9 cellular contexts compared by ENCODE assay signal in the genomic region with DNA sequence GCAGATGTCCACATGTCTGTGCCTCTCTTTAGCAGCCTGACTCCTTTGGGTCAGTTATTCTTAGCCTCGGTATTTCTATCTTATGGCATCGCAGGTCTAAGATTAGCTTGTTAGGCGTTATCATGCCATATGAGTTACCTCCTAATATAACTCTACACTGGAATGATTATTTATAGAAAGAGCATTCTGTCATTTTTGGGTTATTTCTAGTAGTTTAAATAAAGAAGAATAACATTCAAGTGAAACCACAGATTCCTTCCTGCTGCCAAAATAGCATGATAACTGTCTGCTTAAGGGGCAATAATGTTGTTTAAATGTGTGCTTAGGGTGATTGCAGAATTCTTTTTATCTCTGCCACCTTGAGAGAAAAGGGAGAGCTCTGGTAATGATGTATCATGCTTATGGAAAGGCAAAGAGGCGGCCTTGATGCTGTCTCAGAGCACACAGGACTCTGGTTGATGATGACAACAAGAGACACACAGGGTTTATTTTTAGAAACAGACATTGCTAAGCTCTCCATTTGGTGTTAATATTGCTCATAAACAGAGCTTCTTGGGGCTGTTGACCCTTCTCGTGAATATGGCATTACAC. TPM values are rescaled to one million over a fixed set of nuclear protein-coding genes. Genes with fewer than 3 reads are reported as not detected.
DNase-seq lines count a peak whose midpoint lies in the region; FAIRE-seq and TF ChIP-seq lines count a peak whose summit lies in the region.
"Had no signal": no experiment of that assay in that cellular context is flagged by ENCODE, and none has a peak within 500 bp of the region (broad histone marks: within the 10 kb centered on the region; RNA-seq: fewer than 3 reads in every experiment).

No MANE protein-coding gene starts in this region.

- in situ Hi-C loops in GM23248 (cut with MboI): no loop called here

- H3F3A ChIP-seq in GM23248 (ENCODE audit: insufficient read depth) (peaks cover 21% of the 10 kb centered on the region), MM.1S (ENCODE audit: insufficient read depth, low read length) (peaks cover 35% of the 10 kb centered on the region)

- no peak for TF ChIP-seq POLR2A in GM12891 (IDR thresholded peaks at IDR 0.05; ENCODE audit: low read depth, low read length)

- H3K9me2 ChIP-seq in GM23248 (ENCODE audit: insufficient read depth) (no peaks in the 10 kb centered on the region), MM.1S (replicated peaks; ENCODE audit: insufficient read depth, low read length) (no peaks in the 10 kb centered on the region)

- H3K4me2 ChIP-seq in GM23248 (ENCODE audit: unreplicated experiment) (peak overlapping the region; percentile 44), MM.1S (ENCODE audit: low read depth, low read length) (peak overlapping the region; percentile 74)

- no peak for DNase-seq in GM12891 (ENCODE audit: insufficient read length, low spot score)
- peak; percentile 89 for DNase-seq in GM23248
- DNase-seq in MM.1S: peak; percentile 75
- peak; percentile 60 for DNase-seq in iris pigment epithelial cell (ENCODE audit: low read depth)
- no peak for DNase-seq in activated CD4-positive, alpha-beta T cell treated with anti-CD3 and anti-CD28 coated beads for 4 hours
- no peak for DNase-seq in T-helper 2 cell
- DNase-seq in colonic mucosa: no peak
- DNase-seq in germinal center (ENCODE audit: low spot score): no peak
- DNase-seq: thyroid gland had no signal

- H3K27me3 ChIP-seq in GM23248 (replicated peaks; ENCODE audit: insufficient read depth) (no peaks in the 10 kb centered on the region), MM.1S (replicated peaks; ENCODE audit: insufficient read depth, low read length) (no peaks in the 10 kb centered on the region), colonic mucosa (no peaks in the 10 kb centered on the region)
- H3K27me3 ChIP-seq: thyroid gland had no signal

- peak overlapping the region; percentile 71 for H3K27ac ChIP-seq in GM23248
- peak overlapping the region; percentile 73 for H3K27ac ChIP-seq in MM.1S (ENCODE audit: low read length)
- no peak overlapping the region for H3K27ac ChIP-seq in colonic mucosa
- H3K27ac ChIP-seq: thyroid gland had no signal

- H3K4me1 ChIP-seq in GM23248 (ENCODE audit: insufficient read depth) (peaks cover 43% of the 10 kb centered on the region), MM.1S (ENCODE audit: low read length) (peaks cover 57% of the 10 kb centered on the region), colonic mucosa (no peaks in the 10 kb centered on the region)

- H3K9ac ChIP-seq in GM23248: peak overlapping the region; percentile 42
- peak overlapping the region; percentile 37; the same call in 1 of the 2 replicates for H3K9ac ChIP-seq in MM.1S (ENCODE audit: low read length)
- H3K9ac ChIP-seq in colonic mucosa (ENCODE audit: low read depth in 2 of 2, low read length in 2 of 2): no peak overlapping the region

- peak overlapping the region; percentile 4; the same call in 1 of the 2 replicates for H3K4me3 ChIP-seq in GM23248
- peak overlapping the region; percentile 31 for H3K4me3 ChIP-seq in MM.1S (ENCODE audit: low read length)
- H3K4me3 ChIP-seq in colonic mucosa: no peak overlapping the region
- H3K4me3 ChIP-seq: thyroid gland had no signal

- TF ChIP-seq CTCF in MM.1S (IDR thresholded peaks at IDR 0.05; ENCODE audit: low read length) (no peak), colonic mucosa (IDR thresholded peaks at IDR 0.05) (no peak)

- H4K20me1 ChIP-seq in GM23248 (ENCODE audit: insufficient read depth) (no peaks in the 10 kb centered on the region), MM.1S (ENCODE audit: insufficient read depth, low read length) (no peaks in the 10 kb centered on the region)

- intact Hi-C loops in colonic mucosa (cut with DNase I): no loop called here

- FAIRE-seq in GM12891 (lab: Jason Lieb, UNC): peak; percentile 80

- WGBS in GM23248 (ENCODE audit: low coverage in 1 of 2, low lambda C conversion rate in 2 of 2, missing lambda C conversion rate in 2 of 2), 2 experiments: 46 to 49% methylated on average over 5 of the region's 5 CpGs

- H3K36me3 ChIP-seq in GM23248 (ENCODE audit: low read depth): no peaks in the 10 kb centered on the region; the same call in 1 of the 2 replicates
- no peaks in the 10 kb centered on the region for H3K36me3 ChIP-seq in MM.1S (replicated peaks; ENCODE audit: insufficient read depth, low read length)
- H3K36me3 ChIP-seq in colonic mucosa: no peaks in the 10 kb centered on the region
- H3K36me3 ChIP-seq: thyroid gland had no signal

- H2AFZ ChIP-seq in GM23248 (peak overlapping the region; percentile 59), MM.1S (ENCODE audit: low read length) (no peak overlapping the region)

- H3K9me3 ChIP-seq in GM23248 (ENCODE audit: low read depth) (no peaks in the 10 kb centered on the region), MM.1S (replicated peaks; ENCODE audit: insufficient read depth, low read length) (no peaks in the 10 kb centered on the region), colonic mucosa (no peaks in the 10 kb centered on the region)
- H3K9me3 ChIP-seq: thyroid gland had no signal

- H3K79me2 ChIP-seq in GM23248 (ENCODE audit: insufficient read depth) (peaks cover 5% of the 10 kb centered on the region; the same call in 1 of the 2 replicates), MM.1S (ENCODE audit: low read length) (peaks cover 86% of the 10 kb centered on the region)

TF ChIP-seq in GM12891, 5 proteins besides CTCF, POLR2A, EP300 and RAD21:
- TF ChIP-seq POU2F2 (IDR thresholded peaks at IDR 0.05; ENCODE audit: low read depth, low read length) (no peak), SPI1 (IDR thresholded peaks at IDR 0.05; ENCODE audit: low read depth, low read length) (no peak), TAF1 (IDR thresholded peaks at IDR 0.05; ENCODE audit: low read depth, low read length) (no peak), POLR2AphosphoS5 (IDR thresholded peaks at IDR 0.05; ENCODE audit: low read depth, low read length) (no peak), PAX5 (IDR thresholded peaks at IDR 0.05; ENCODE audit: insufficient read depth, low read length, severe bottlenecking) (no peak)
TF ChIP-seq in GM12891: peak in this region for 0.

RNA-seq across cellular contexts. Expression of a gene that starts 10.4 kb away (rescaled TPM):
- 5.8 TPM for polyA plus RNA-seq in GM12891 (2012; ENCODE audit: low read depth, missing spikeins)
- 1.6 and 2.1 TPM in 2 replicates for total RNA-seq in GM23248 (2014; rRNA removed; shearing (Covaris generic))
- 1.5 and 1.6 TPM in 2 replicates for polyA plus RNA-seq in GM23248 (2016; fragmentation: Nextera tagmentation; extraction: Ambion mirVana)
- 1 to 10 TPM; 2.6 to 8.7 TPM for total RNA-seq in colonic mucosa

Comparison
In these comparisons a context has a peak if more than half of its experiments do, and no peak if none do; other contexts are left out.
1. DNase-seq: peak in GM23248 (single experiment), MM.1S (single experiment) and iris pigment epithelial cell (single experiment); none in GM12891 (single experiment), activated CD4-positive, alpha-beta T cell treated with anti-CD3 and anti-CD28 coated beads for 4 hours (0 of 2), T-helper 2 cell (0 of 5), colonic mucosa (single experiment) and germinal center (single experiment).
2. H3K9ac ChIP-seq: peak in GM23248 (single experiment) and MM.1S (single experiment); none in colonic mucosa (0 of 2).